8 cellular contexts compared by ENCODE assay signal in the genomic region with DNA sequence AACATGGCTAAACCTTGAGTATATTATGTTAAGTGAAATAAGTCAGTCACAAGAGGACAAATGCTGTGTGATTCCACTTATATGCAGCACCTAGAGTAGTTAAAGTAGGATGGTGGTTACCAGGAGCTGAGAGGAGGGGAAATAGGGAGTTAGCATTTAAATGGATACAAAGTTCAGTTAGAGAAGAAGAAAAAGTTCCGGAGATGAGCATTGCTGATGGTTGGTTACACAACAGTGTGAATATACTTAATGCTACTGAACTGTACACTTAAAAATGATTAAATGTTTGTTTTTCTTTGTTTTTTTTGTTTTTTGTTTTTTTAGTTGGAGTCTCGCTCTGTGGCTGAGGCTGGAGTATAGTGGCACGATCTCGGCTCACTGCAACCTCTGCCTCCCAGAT.
"Had no signal": no experiment of that assay in that cellular context is flagged by ENCODE, and none has a peak within 500 bp of the region (broad histone marks: within the 10 kb centered on the region; RNA-seq: fewer than 3 reads in every experiment).

No MANE protein-coding gene starts in this region.

- ATAC-seq: GM12878 had no signal

- FAIRE-seq: G401.6, GM12878, GM12891, GM12892, GM18507, GM19239 had no signal

- H3K4me3 ChIP-seq: GM12878 had no signal

- DNase-seq: GDM1, GF-D8 had no signal
